ENCODE assay signal across 23 cellular contexts in the genomic region with DNA sequence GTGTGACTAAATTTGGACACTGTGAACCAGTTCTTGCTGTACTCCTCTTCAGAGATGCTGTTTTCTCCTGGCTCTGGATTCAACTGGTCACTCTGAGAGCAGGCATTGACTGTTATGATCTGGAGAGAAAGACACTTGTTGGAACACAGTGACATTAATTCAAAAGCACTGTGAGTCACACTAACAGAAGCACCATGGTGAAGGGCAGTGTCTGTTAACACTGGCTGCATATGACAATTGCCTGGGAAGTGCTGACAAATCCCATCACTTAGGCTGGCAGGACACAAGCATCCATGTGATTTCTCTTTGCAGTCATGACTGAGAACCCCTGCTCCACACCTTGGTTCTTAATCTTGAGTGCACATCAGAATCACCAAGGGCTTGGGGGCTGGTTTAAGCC.
"Had no signal": no experiment of that assay in that cellular context is flagged by ENCODE, and none has a peak within 500 bp of the region (broad histone marks: within the 10 kb centered on the region; RNA-seq: fewer than 3 reads in every experiment).

No MANE protein-coding gene starts in this region.

- H3K4me3 ChIP-seq: K562, SJSA1, SK-N-MC had no signal

- H3K36me3 ChIP-seq: SJSA1 had no signal

- H3K4me1 Mint-ChIP-seq: IgD-negative memory B cell had no signal

- H3K27ac ChIP-seq: HL-60, KMS-11, SJSA1, SK-N-MC had no signal

- ATAC-seq: K562 had no signal

- H3K9me3 Mint-ChIP-seq: IgD-negative memory B cell had no signal

- H3K4me3 Mint-ChIP-seq: IgD-negative memory B cell had no signal

- DNase-seq: Kasumi-1, MM.1S, NCI-H1092 treated with DMSO at 0.1 percent for 48 hours, NCI-H1436, NCI-H187, NCI-H2029, NCI-H2081 treated with DMSO at 0.1 percent for 48 hours, NCI-H2171, NCI-H226, NCI-H446, NCI-H510A, NCI-H524 treated with DMSO at 0.1 percent for 48 hours, NCI-H69, NCI-H774, Right ventricle myocardium superior, RPMI8226, SIG-M5 had no signal

- H3K9me3 ChIP-seq: SJSA1 had no signal

- H3K27ac Mint-ChIP-seq: IgD-negative memory B cell had no signal
